Comparison of ENCODE assay signal across 9 cellular contexts in genomic region chr10:117462424-117462792, GRCh38.
A peak's percentile ranks its signal among the peaks of the same experiment; 100 is the strongest.
DNase-seq lines count a peak whose midpoint lies in the region; FAIRE-seq and TF ChIP-seq lines count a peak whose summit lies in the region.
"Had no signal": no experiment of that assay in that cellular context is flagged by ENCODE, and none has a peak within 500 bp of the region (broad histone marks: within the 10 kb centered on the region; RNA-seq: fewer than 3 reads in every experiment).

No MANE protein-coding gene starts in this region.

- H3K4me2 ChIP-seq in Karpas-422 (ENCODE audit: low read depth, low read length, poor library complexity, severe bottlenecking) (no peak overlapping the region), endothelial cell of umbilical vein (ENCODE audit: insufficient read depth, low read length) (peak overlapping the region; percentile 26)

- H3K27ac ChIP-seq in Karpas-422 (ENCODE audit: low read length) (no peak overlapping the region), endothelial cell of umbilical vein (ENCODE audit: insufficient read depth, low read depth, low read length) (peak overlapping the region; percentile 89)
- H3K27ac ChIP-seq: pancreas had no signal

- POLR2A ChIA-PET in BJ (lab: Charles Lee) = interaction anchor here (1.4 kb wide), 2 partner anchors 14 to 20 kb away, joined by 5 to 7 read pairs; no protein-coding TSS in a partner anchor
- POLR2A ChIA-PET in endothelial cell of umbilical vein (lab: Charles Lee) = interaction anchor here (0.7 to 1.1 kb wide), 2 partner anchors 13 to 20 kb away, joined by 3 to 4 read pairs; no protein-coding TSS in a partner anchor
- POLR2A ChIA-PET in HEK293T (lab: Yijun Ruan, JAX) = no interaction called here

- CTCF ChIA-PET in BJ (lab: Yijun Ruan, JAX) (interaction anchor here (0.6 to 2.8 kb wide), 5 partner anchors 13 to 246 kb away, joined by 3 to 24 read pairs (median 4); no protein-coding TSS in a partner anchor), endothelial cell of umbilical vein (lab: Charles Lee) (interaction anchor here (1.0 to 9.7 kb wide), 7 partner anchors 12 to 246 kb away, joined by 4 to 190 read pairs (median 12); no protein-coding TSS in a partner anchor), HEK293T (lab: Yijun Ruan, JAX) (interaction anchor here (0.6 to 2.6 kb wide), 3 partner anchors 13 to 126 kb away, joined by 3 to 21 read pairs (median 3); no protein-coding TSS in a partner anchor)

- H3K9me3 Mint-ChIP-seq in neural crest cell = no peaks in the 10 kb centered on the region

- H3K27me3 ChIP-seq in BJ (ENCODE audit: control insufficient read depth, insufficient read depth, low read length) (no peaks in the 10 kb centered on the region), Karpas-422 (ENCODE audit: low read length) (peaks cover 2% of the 10 kb centered on the region; the same call in 1 of the 2 replicates), endothelial cell of umbilical vein (ENCODE audit: control insufficient read depth in 2 of 2, insufficient read depth in 2 of 2, low read length in 2 of 2) (peaks cover 0 to 2% of the 10 kb centered on the region in 2 experiments)
- H3K27me3 ChIP-seq: pancreas had no signal

- H3K4me1 ChIP-seq in Karpas-422 (ENCODE audit: low read length) (no peaks in the 10 kb centered on the region), endothelial cell of umbilical vein (ENCODE audit: control insufficient read depth, extremely low read depth, insufficient read depth, low read length) (peaks cover 33% of the 10 kb centered on the region)
- H3K4me1 ChIP-seq: pancreas had no signal

- no TSS peak for BruUV-seq in endothelial cell of umbilical vein (replicated peaks; lab: Mats Ljungman, UMichigan)

- no peak for DNase-seq in BJ (ENCODE audit: low read depth)
- peak; percentile 64 for DNase-seq in Karpas-422
- no peak for DNase-seq in endothelial cell of umbilical vein (ENCODE audit: low read depth, low spot score)
- no peak for DNase-seq in neural crest cell (ENCODE audit: low read depth, low spot score)
- DNase-seq in occipital lobe (lab: John Stamatoyannopoulos, UW) = no peak
- no peak for DNase-seq in hypothalamus (lab: John Stamatoyannopoulos, UW)
- DNase-seq in KBM-7 = no peak
- DNase-seq in HEK293T (ENCODE audit: extremely low spot score) = no peak
- DNase-seq: pancreas had no signal

- no peak overlapping the region for H3K4me3 Mint-ChIP-seq in neural crest cell

- H3K27ac Mint-ChIP-seq in neural crest cell (ENCODE audit: unreplicated experiment) = no peak overlapping the region

- H4K20me1 ChIP-seq in Karpas-422 (ENCODE audit: insufficient read depth, low read depth, low read length) (no peaks in the 10 kb centered on the region), endothelial cell of umbilical vein (replicated peaks; ENCODE audit: control insufficient read depth, extremely low read depth, insufficient read depth, low read length) (no peaks in the 10 kb centered on the region)

- H3K9me1 ChIP-seq in endothelial cell of umbilical vein (replicated peaks; ENCODE audit: control insufficient read depth, extremely low read depth, insufficient read depth, low read length) = no peaks in the 10 kb centered on the region

- FAIRE-seq in endothelial cell of umbilical vein (lab: Jason Lieb, UNC) = no peak
- FAIRE-seq: pancreas had no signal

- H3K9ac ChIP-seq in Karpas-422 (ENCODE audit: low read length) (no peak overlapping the region), endothelial cell of umbilical vein (replicated peaks; ENCODE audit: extremely low read depth, insufficient read depth, low read length) (peak overlapping the region; percentile 37)

- intact Hi-C loops in endothelial cell of umbilical vein (cut with micrococcal nuclease) = loop anchor here (1.0 to 5.0 kb wide), 3 partner anchors 19 to 585 kb away; partner anchors contain the start of genes PDZD8 and RAB11FIP2

- dilution Hi-C loops in endothelial cell of umbilical vein (cut with MboI; ENCODE audit: extremely low pct_ligation_motif_present, low sequenced_read_pairs) = no loop called here

- H2AFZ ChIP-seq in Karpas-422 (ENCODE audit: low read length) = no peak overlapping the region
- peak overlapping the region; percentile 60 for H2AFZ ChIP-seq in endothelial cell of umbilical vein (ENCODE audit: low read depth, low read length)

- H3K36me3 Mint-ChIP-seq in neural crest cell (ENCODE audit: low read depth) = no peaks in the 10 kb centered on the region

- H3K9me3 ChIP-seq in Karpas-422 (ENCODE audit: low read length) (no peaks in the 10 kb centered on the region), endothelial cell of umbilical vein (replicated peaks; ENCODE audit: control insufficient read depth, insufficient read depth, low read length) (no peaks in the 10 kb centered on the region)
- H3K9me3 ChIP-seq: pancreas had no signal

- in situ Hi-C loops in KBM-7 (cut with MboI; ENCODE audit: low pct_unique_long_range_greater_than_20kb, low sequenced_read_pairs) = no loop called here

- no peaks in the 10 kb centered on the region for H3K9me2 ChIP-seq in Karpas-422 (replicated peaks; ENCODE audit: insufficient read depth, low read length)

- H3K79me2 ChIP-seq in Karpas-422 (ENCODE audit: low read length) (no peaks in the 10 kb centered on the region), endothelial cell of umbilical vein (ENCODE audit: control insufficient read depth, insufficient read depth, low read length) (no peaks in the 10 kb centered on the region)

- H3K27me3 Mint-ChIP-seq in neural crest cell (ENCODE audit: low read depth) = peaks cover 2% of the 10 kb centered on the region

- H3K4me1 Mint-ChIP-seq in neural crest cell = no peaks in the 10 kb centered on the region

- no peak for TF ChIP-seq POLR2A in endothelial cell of umbilical vein (IDR thresholded peaks at IDR 0.05; ENCODE audit: low read depth, low read length)

- no peak overlapping the region for H3K4me3 ChIP-seq in BJ (ENCODE audit: low read depth, low read length)
- H3K4me3 ChIP-seq in Karpas-422 (ENCODE audit: low read length) = no peak overlapping the region
- no peak overlapping the region for H3K4me3 ChIP-seq in endothelial cell of umbilical vein (replicated peaks in 1 of 3; ENCODE audit: insufficient read depth in 1 of 3, low read depth in 1 of 3, low read length in 3 of 3)
- H3K4me3 ChIP-seq: pancreas had no signal

- no peaks in the 10 kb centered on the region for H3K36me3 ChIP-seq in BJ (ENCODE audit: control insufficient read depth, insufficient read depth, low read length)
- no peaks in the 10 kb centered on the region for H3K36me3 ChIP-seq in Karpas-422 (ENCODE audit: insufficient read depth, low read length)
- H3K36me3 ChIP-seq in endothelial cell of umbilical vein (ENCODE audit: control insufficient read depth in 2 of 2, extremely low read depth in 1 of 2, insufficient read depth in 2 of 2, low read length in 2 of 2) = no peaks in the 10 kb centered on the region
- H3K36me3 ChIP-seq: pancreas had no signal

- TF ChIP-seq CTCF in BJ (IDR thresholded peaks at IDR 0.05; ENCODE audit: insufficient read depth, low read depth, low read length) (peak; percentile 43), endothelial cell of umbilical vein (IDR thresholded peaks at IDR 0.05; ENCODE audit: extremely low read depth in 1 of 2, insufficient read depth in 1 of 2, low read depth in 1 of 2, low read length in 2 of 2) (peak in 1 of 2 donors; percentile 25), neural crest cell (conservative IDR thresholded peaks at IDR 0.05) (peak; percentile 27)

TF ChIP-seq in endothelial cell of umbilical vein, 7 proteins besides CTCF, POLR2A, EP300 and RAD21:
- TF ChIP-seq EZH2 (IDR thresholded peaks at IDR 0.05; ENCODE audit: borderline replicate concordance, low read depth, low read length, severe bottlenecking) = no peak
- no peak for TF ChIP-seq JUN (IDR thresholded peaks at IDR 0.05; ENCODE audit: borderline replicate concordance, insufficient read depth, insufficient read length, low read depth)

TF ChIP-seq in HEK293T, 16 proteins besides CTCF, POLR2A, EP300 and RAD21:
- no peak for TF ChIP-seq ZNF384 (IDR thresholded peaks at IDR 0.05)
- TF ChIP-seq LEF1 (IDR thresholded peaks at IDR 0.05; ENCODE audit: borderline replicate concordance) = no peak
TF ChIP-seq in HEK293T: peak in this region for 0.
